Comparison of ENCODE assay signal across 17 cellular contexts in the genomic region with DNA sequence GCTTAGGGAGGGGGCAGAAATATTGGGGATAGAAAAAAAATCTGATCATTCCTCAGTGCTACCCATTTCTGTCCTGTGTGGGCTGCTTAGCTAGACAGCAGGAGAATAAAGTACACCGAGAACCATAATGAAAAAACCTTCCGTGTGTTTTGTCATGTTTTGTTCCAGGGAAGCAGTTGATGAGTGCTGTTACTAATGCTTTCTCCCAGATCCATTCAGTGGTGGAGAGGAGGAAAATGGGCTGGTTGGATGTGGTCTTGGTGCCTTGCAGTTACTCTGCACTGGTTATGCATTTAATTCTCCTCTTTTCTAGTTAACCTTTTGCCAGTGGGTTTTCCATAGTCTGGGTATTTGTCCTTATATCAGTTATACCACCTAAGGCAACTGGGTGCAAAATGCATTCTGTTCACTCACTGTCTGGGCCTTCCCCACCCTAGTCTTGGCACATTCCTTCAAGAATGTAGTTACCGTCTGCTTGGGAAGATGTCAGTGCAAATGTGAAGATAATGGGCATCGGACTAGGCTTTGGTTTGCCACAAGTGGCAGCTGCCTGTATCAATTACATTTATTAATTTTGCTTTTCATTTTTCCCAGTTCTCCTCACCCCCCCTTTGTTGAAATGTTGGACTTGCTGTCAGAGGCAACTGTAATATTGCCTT. TPM values are rescaled to one million over a fixed set of nuclear protein-coding genes. Genes with fewer than 3 reads are reported as not detected.
DNase-seq lines count a peak whose midpoint lies in the region; ATAC-seq, FAIRE-seq and TF ChIP-seq lines count a peak whose summit lies in the region.
"Had no signal": no experiment of that assay in that cellular context is flagged by ENCODE, and none has a peak within 500 bp of the region (broad histone marks: within the 10 kb centered on the region; RNA-seq: fewer than 3 reads in every experiment).

No MANE protein-coding gene starts in this region.

- POLR2A ChIA-PET in CD4-positive, alpha-beta T cell (lab: Charles Lee) = no interaction called here

- 0 out of 2 replicates have a peak, but pooled peaks have one; percentile 16 for TF ChIP-seq POLR2A in GM12891 (IDR thresholded peaks at IDR 0.05; ENCODE audit: low read depth, low read length)

- peaks cover 11% of the 10 kb centered on the region for H3K36me3 ChIP-seq in mucosa of descending colon (ENCODE audit: low read depth)

- H3K27me3 ChIP-seq in CD4-positive, alpha-beta T cell (ENCODE audit: control insufficient read depth, insufficient read depth, low read length) = no peaks in the 10 kb centered on the region
- H3K27me3 ChIP-seq: testis had no signal

- H3K4me1 ChIP-seq in mucosa of descending colon (ENCODE audit: low read depth) = no peaks in the 10 kb centered on the region

- no peak for TF ChIP-seq CTCF in CD4-positive, alpha-beta T cell (IDR thresholded peaks at IDR 0.05)
- TF ChIP-seq CTCF in natural killer cell (IDR thresholded peaks at IDR 0.05) (no peak), mucosa of descending colon (IDR thresholded peaks at IDR 0.05) (no peak)

- no peak for ATAC-seq in CD4-positive, alpha-beta T cell (ENCODE audit: poor library complexity)
- ATAC-seq in natural killer cell (no peak), mucosa of descending colon (no peak), GM18517 (IDR thresholded peaks at IDR 0.05; ENCODE audit: unreplicated experiment) (no peak)

- intact Hi-C loops in CD4-positive, alpha-beta T cell (cut with DNase I, micrococcal nuclease) = no loop called here
- intact Hi-C loops in natural killer cell (cut with micrococcal nuclease) (no loop called here), mucosa of descending colon (cut with DNase I, micrococcal nuclease) (no loop called here)

- peaks cover 5% of the 10 kb centered on the region for H3K4me1 Mint-ChIP-seq in CD4-positive, alpha-beta T cell (ENCODE audit: low read depth)
- H3K4me1 Mint-ChIP-seq in activated naive CD8-positive, alpha-beta T cell treated with anti-CD3 and anti-CD28 coated beads for 36 hours = peaks cover 23% of the 10 kb centered on the region
- peaks cover 5 to 10% of the 10 kb centered on the region in 2 donors for H3K4me1 Mint-ChIP-seq in natural killer cell
- H3K4me1 Mint-ChIP-seq: B cell had no signal

- no peak overlapping the region for H3K4me3 Mint-ChIP-seq in CD4-positive, alpha-beta T cell
- no peak overlapping the region for H3K4me3 Mint-ChIP-seq in activated naive CD8-positive, alpha-beta T cell treated with anti-CD3 and anti-CD28 coated beads for 36 hours
- H3K4me3 Mint-ChIP-seq in natural killer cell = no peak overlapping the region
- H3K4me3 Mint-ChIP-seq: B cell had no signal

- DNase-seq in CD4-positive, alpha-beta T cell = no peak
- DNase-seq in GM12891 (ENCODE audit: insufficient read length, low spot score) (no peak), natural killer cell (no peak), mucosa of descending colon (no peak)
- no peak for DNase-seq in activated naive CD8-positive, alpha-beta T cell treated with anti-CD3 and anti-CD28 coated beads for 36 hours
- DNase-seq in stimulated activated CD4-positive, alpha-beta T cell treated with anti-CD3 and anti-CD28 coated beads, Interleukin-2, amount 100 ng/mL, for 24 hours = no peak
- DNase-seq: activated CD4-positive, alpha-beta T cell treated with anti-CD3 and anti-CD28 coated beads for 4 hours; amygdala; DMS 273 treated with DMSO at 0.1 percent for 48 hours; foreskin fibroblast; MV-4-11; NCI-H2029; NCI-H524; SHP77 treated with DMSO at 0.1 percent for 48 hours; testis had no signal

- H3K36me3 Mint-ChIP-seq in CD4-positive, alpha-beta T cell (ENCODE audit: low read depth) = peaks cover 62% of the 10 kb centered on the region
- peaks cover 52% of the 10 kb centered on the region for H3K36me3 Mint-ChIP-seq in activated naive CD8-positive, alpha-beta T cell treated with anti-CD3 and anti-CD28 coated beads for 36 hours
- peaks cover 9% of the 10 kb centered on the region for H3K36me3 Mint-ChIP-seq in natural killer cell

- H3K27ac Mint-ChIP-seq in CD4-positive, alpha-beta T cell = peak overlapping the region; percentile 13
- H3K27ac Mint-ChIP-seq in activated naive CD8-positive, alpha-beta T cell treated with anti-CD3 and anti-CD28 coated beads for 36 hours = peak overlapping the region; percentile 30
- peak overlapping the region; percentile 2 to 3 for H3K27ac Mint-ChIP-seq in natural killer cell
- H3K27ac Mint-ChIP-seq: B cell had no signal

- no peak for FAIRE-seq in GM12891 (lab: Jason Lieb, UNC)

- H3K27me3 Mint-ChIP-seq in CD4-positive, alpha-beta T cell = no peaks in the 10 kb centered on the region
- no peaks in the 10 kb centered on the region for H3K27me3 Mint-ChIP-seq in activated naive CD8-positive, alpha-beta T cell treated with anti-CD3 and anti-CD28 coated beads for 36 hours
- H3K27me3 Mint-ChIP-seq in natural killer cell (ENCODE audit: low read depth in 2 of 2) = no peaks in the 10 kb centered on the region
- H3K27me3 Mint-ChIP-seq: B cell had no signal

- no peak overlapping the region for H3K4me3 ChIP-seq in mucosa of descending colon
- H3K4me3 ChIP-seq: testis had no signal

- H3K9me3 Mint-ChIP-seq in CD4-positive, alpha-beta T cell = no peaks in the 10 kb centered on the region
- H3K9me3 Mint-ChIP-seq in activated naive CD8-positive, alpha-beta T cell treated with anti-CD3 and anti-CD28 coated beads for 36 hours = no peaks in the 10 kb centered on the region
- no peaks in the 10 kb centered on the region for H3K9me3 Mint-ChIP-seq in natural killer cell

- CTCF ChIA-PET in CD4-positive, alpha-beta T cell (lab: Charles Lee) = no interaction called here

- H3K9me3 ChIP-seq in CD4-positive, alpha-beta T cell (ENCODE audit: control insufficient read depth, low read length) = no peaks in the 10 kb centered on the region
- H3K9me3 ChIP-seq in mucosa of descending colon = no peaks in the 10 kb centered on the region
- H3K9me3 ChIP-seq: testis had no signal

- no peak overlapping the region for H3K27ac ChIP-seq in CD4-positive, alpha-beta T cell (ENCODE audit: low read depth, low read length)
- H3K27ac ChIP-seq: testis had no signal

TF ChIP-seq in GM12891, 5 proteins besides CTCF, POLR2A, EP300 and RAD21:
- TF ChIP-seq POU2F2 (IDR thresholded peaks at IDR 0.05; ENCODE audit: low read depth, low read length) (0 out of 2 replicates have a peak, but pooled peaks have one; percentile 3), TAF1 (IDR thresholded peaks at IDR 0.05; ENCODE audit: low read depth, low read length) (no peak), SPI1 (IDR thresholded peaks at IDR 0.05; ENCODE audit: low read depth, low read length) (no peak), PAX5 (IDR thresholded peaks at IDR 0.05; ENCODE audit: insufficient read depth, low read length, severe bottlenecking) (no peak), POLR2AphosphoS5 (IDR thresholded peaks at IDR 0.05; ENCODE audit: low read depth, low read length) (peak; percentile 65)
TF ChIP-seq in GM12891: peak in this region for 2.

RNA-seq across cellular contexts. Expression of a gene that starts 9.3 kb away (rescaled TPM):
- 1 to 10 TPM; 2.4 to 3.0 TPM for total RNA-seq in CD4-positive, alpha-beta T cell
- 0.73 TPM for polyA plus RNA-seq in GM12891 (2012; ENCODE audit: low read depth, missing spikeins)
- 10 to 100 TPM; 11.7 to 11.9 TPM for total RNA-seq in activated naive CD8-positive, alpha-beta T cell treated with anti-CD3 and anti-CD28 coated beads for 36 hours
- total RNA-seq in natural killer cell (10 to 100 TPM; 21.4 to 38.9 (median 37.6) TPM), mucosa of descending colon (10 to 100 TPM in 1 of 3 donors, 1 to 10 TPM in 2; 2.3 to 20.3 (median 3.2) TPM)

RNA-seq across cellular contexts. Expression of a gene that starts 34.9 kb away (rescaled TPM):
- 100 to 1,000 TPM; 145 to 151 TPM for total RNA-seq in CD4-positive, alpha-beta T cell
- 178 TPM for polyA plus RNA-seq in GM12891 (2012; ENCODE audit: low read depth, missing spikeins)
- 100 to 1,000 TPM; 886 to 911 TPM for total RNA-seq in activated naive CD8-positive, alpha-beta T cell treated with anti-CD3 and anti-CD28 coated beads for 36 hours
- 100 to 1,000 TPM; 236 to 273 (median 259) TPM for total RNA-seq in natural killer cell
- 100 to 1,000 TPM; 162 to 269 (median 217) TPM for total RNA-seq in mucosa of descending colon

RNA-seq across cellular contexts. Expression of a gene that starts 48.4 kb away (rescaled TPM):
- 10 to 100 TPM; 10.6 to 12.3 TPM for total RNA-seq in CD4-positive, alpha-beta T cell
- polyA plus RNA-seq in GM12891 (2012; ENCODE audit: low read depth, missing spikeins) = 0.04 TPM
- total RNA-seq in activated naive CD8-positive, alpha-beta T cell treated with anti-CD3 and anti-CD28 coated beads for 36 hours = 10 to 100 TPM; 61.7 to 61.9 TPM
- total RNA-seq in natural killer cell = 100 to 1,000 TPM; 234 to 328 (median 257) TPM
- 1 to 10 TPM in 2 of 3 donors, under 1 TPM in 1; 0.72 to 1.2 (median 1.2) TPM for total RNA-seq in mucosa of descending colon

Comparison
In these comparisons a context has a peak if more than half of its experiments do, and no peak if none do; other contexts are left out.
1. RNA of a gene that starts 48.4 kb away (total RNA-seq): 234 to 328 TPM in natural killer cell, 61.7 to 61.9 TPM in activated naive CD8-positive, alpha-beta T cell treated with anti-CD3 and anti-CD28 coated beads for 36 hours and 10.6 to 12.3 TPM in CD4-positive, alpha-beta T cell; 0.72 to 1.2 TPM in mucosa of descending colon; every median in the first group is over 4 times any median in the second.
2. Peak in every context shown above with its lines, with median percentiles within 50 percentile points of each other: H3K27ac Mint-ChIP-seq.